In genomic region chr22:19626042-19626560, GRCh38 we compare ENCODE assay signal across 23 cellular contexts.
"Had no signal": no experiment of that assay in that cellular context is flagged by ENCODE, and none has a peak within 500 bp of the region (broad histone marks: within the 10 kb centered on the region; RNA-seq: fewer than 3 reads in every experiment).

No MANE protein-coding gene starts in this region.

- H3K27me3 ChIP-seq: colonic mucosa, left lung, upper lobe of left lung had no signal

- H3K4me1 ChIP-seq: colonic mucosa, foreskin keratinocyte, psoas muscle had no signal

- H3K27ac ChIP-seq: brain microvascular endothelial cell, colonic mucosa, foreskin keratinocyte, left lung, psoas muscle, skin epidermis, thoracic aorta, upper lobe of left lung, WERI-Rb-1 had no signal

- H3K36me3 Mint-ChIP-seq: activated CD4-positive, alpha-beta memory T cell treated with anti-CD3 and anti-CD28 coated beads for 36 hours; activated naive CD4-positive, alpha-beta T cell treated with anti-CD3 and anti-CD28 coated beads, Interleukin-2, amount 10 ng/mL, durations not matched to agents 7 days and 5 days; mesothelial cell of epicardium; natural killer cell treated with Interleukin-12 subunit alpha and Interleukin-12 subunit beta and Interleukin-15 and Interleukin-18, amount 100 ng/mL, for 72 hours had no signal

- H3K27ac Mint-ChIP-seq: activated CD4-positive, alpha-beta memory T cell treated with anti-CD3 and anti-CD28 coated beads for 36 hours; activated naive CD4-positive, alpha-beta T cell treated with anti-CD3 and anti-CD28 coated beads, Interleukin-2, amount 10 ng/mL, durations not matched to agents 7 days and 5 days; activated naive CD8-positive, alpha-beta T cell treated with anti-CD3 and anti-CD28 coated beads, Interleukin-2, amount 50 U/mL, for 24 hours; mesothelial cell of epicardium; natural killer cell treated with Interleukin-12 subunit alpha and Interleukin-12 subunit beta and Interleukin-15 and Interleukin-18, amount 100 ng/mL, for 72 hours had no signal

- H3K4me3 ChIP-seq: colonic mucosa, left lung, psoas muscle, skin epidermis, thoracic aorta, upper lobe of left lung had no signal

- H3K4me3 Mint-ChIP-seq: activated CD4-positive, alpha-beta memory T cell treated with anti-CD3 and anti-CD28 coated beads for 36 hours; activated naive CD4-positive, alpha-beta T cell treated with anti-CD3 and anti-CD28 coated beads, Interleukin-2, amount 10 ng/mL, durations not matched to agents 7 days and 5 days; activated naive CD8-positive, alpha-beta T cell treated with anti-CD3 and anti-CD28 coated beads, Interleukin-2, amount 50 U/mL, for 24 hours; mesothelial cell of epicardium; natural killer cell treated with Interleukin-12 subunit alpha and Interleukin-12 subunit beta and Interleukin-15 and Interleukin-18, amount 100 ng/mL, for 72 hours had no signal

- H3K36me3 ChIP-seq: brain microvascular endothelial cell, colonic mucosa, left lung, thoracic aorta, upper lobe of left lung, WERI-Rb-1 had no signal

- H3K9me3 Mint-ChIP-seq: activated CD4-positive, alpha-beta memory T cell treated with anti-CD3 and anti-CD28 coated beads for 36 hours; activated naive CD4-positive, alpha-beta T cell treated with anti-CD3 and anti-CD28 coated beads, Interleukin-2, amount 10 ng/mL, durations not matched to agents 7 days and 5 days; activated naive CD8-positive, alpha-beta T cell treated with anti-CD3 and anti-CD28 coated beads, Interleukin-2, amount 50 U/mL, for 24 hours; mesothelial cell of epicardium; natural killer cell treated with Interleukin-12 subunit alpha and Interleukin-12 subunit beta and Interleukin-15 and Interleukin-18, amount 100 ng/mL, for 72 hours had no signal

- FAIRE-seq: kidney had no signal

- ATAC-seq: activated naive CD8-positive, alpha-beta T cell treated with anti-CD3 and anti-CD28 coated beads, Interleukin-2, amount 50 U/mL, for 24 hours; foreskin keratinocyte; left lung; natural killer cell treated with Interleukin-12 subunit alpha and Interleukin-12 subunit beta and Interleukin-15 and Interleukin-18, amount 100 ng/mL, for 72 hours; psoas muscle; right cardiac atrium had no signal

- DNase-seq: activated CD4-positive, alpha-beta memory T cell treated with anti-CD3 and anti-CD28 coated beads for 36 hours; activated effector memory CD4-positive, alpha-beta T cell treated with Interleukin-2 at 50 U/mL for 16 hours; activated naive CD4-positive, alpha-beta T cell treated with anti-CD3 and anti-CD28 coated beads, Interleukin-2, amount 10 ng/mL, durations not matched to agents 7 days and 5 days; activated naive CD8-positive, alpha-beta T cell treated with anti-CD3 and anti-CD28 coated beads, Interleukin-2, amount 50 U/mL, for 24 hours; activated T-cell treated with anti-CD3 and anti-CD28 coated beads, Interleukin-2, amount 50 U/mL, for 48 hours; anterior cingulate cortex; brain microvascular endothelial cell; central memory CD4-positive, alpha-beta T cell; colonic mucosa; foreskin keratinocyte; left lung; occipital lobe; psoas muscle; right cardiac atrium; stimulated activated CD4-positive, alpha-beta T cell treated with anti-CD3 and anti-CD28 coated beads, Interleukin-4, amount 100 ng/mL, for 1 hour; T-helper 2 cell; WERI-Rb-1 had no signal

- H3K9me3 ChIP-seq: colonic mucosa, left lung, psoas muscle, thoracic aorta, upper lobe of left lung had no signal
